In genomic region chr3:52176188-52176752, GRCh38 we compare ENCODE assay signal across 20 cellular contexts. TPM values are rescaled to one million over a fixed set of nuclear protein-coding genes. Genes with fewer than 3 reads are reported as not detected.
A peak's percentile ranks its signal among the peaks of the same experiment; 100 is the strongest.
DNase-seq lines count a peak whose midpoint lies in the region; ATAC-seq and TF ChIP-seq lines count a peak whose summit lies in the region.
"Had no signal": no experiment of that assay in that cellular context is flagged by ENCODE, and none has a peak within 500 bp of the region (broad histone marks: within the 10 kb centered on the region; RNA-seq: fewer than 3 reads in every experiment).

No MANE protein-coding gene starts in this region.

- H2AFZ ChIP-seq in hepatocyte, result no peak overlapping the region
- H2AFZ ChIP-seq: GM23338 had no signal

- no peak overlapping the region for H3K4me3 ChIP-seq in BLaER1 treated with 17β-estradiol and CSF1 and Interleukin-3, amounts not matched to agents 10 nM and 100 nM
- H3K4me3 ChIP-seq in RWPE2 (ENCODE audit: severe bottlenecking) (no peak overlapping the region), hepatocyte (no peak overlapping the region)
- H3K4me3 ChIP-seq: GM23338 had no signal

- H3K4me1 Mint-ChIP-seq in effector memory CD8-positive, alpha-beta T cell (ENCODE audit: low read depth in 2 of 2), result peaks cover 0 to 11% of the 10 kb centered on the region in 2 donors

- H3K9me3 Mint-ChIP-seq in effector memory CD8-positive, alpha-beta T cell, result no peaks in the 10 kb centered on the region
- H3K9me3 Mint-ChIP-seq: CD8-positive, alpha-beta T cell; GM23338; HFFc6 had no signal

- DNase-seq in RWPE2 (ENCODE audit: low spot score), result peak; percentile 34
- peak; percentile 31 for DNase-seq in left kidney (ENCODE audit: low read depth, low spot score)
- DNase-seq in retina, result peak; percentile 18
- DNase-seq in SKM-1 treated with dmso at 0.1 percent for 144 hours (lab: John Stamatoyannopoulos, UW; ENCODE audit: unreplicated experiment), result no peak
- DNase-seq in hepatocyte (ENCODE audit: low spot score), result no peak
- no peak for DNase-seq in effector memory CD8-positive, alpha-beta T cell
- no peak for DNase-seq in T-helper 1 cell
- DNase-seq: AML-193; CD8-positive, alpha-beta T cell; DND-41; GF-D8; HFFc6; Karpas-422; MM.1S; NCI-H1105; NCI-H187; SIG-M5 had no signal

- H3K27me3 ChIP-seq in BLaER1 treated with 17β-estradiol and CSF1 and Interleukin-3, amounts not matched to agents 10 nM and 100 nM, result no peaks in the 10 kb centered on the region
- no peaks in the 10 kb centered on the region for H3K27me3 ChIP-seq in RWPE2 (ENCODE audit: insufficient read depth, poor library complexity, severe bottlenecking)
- H3K27me3 ChIP-seq in hepatocyte, result no peaks in the 10 kb centered on the region

- H3K9me2 ChIP-seq in hepatocyte (replicated peaks; ENCODE audit: insufficient read depth), result no peaks in the 10 kb centered on the region

- no peaks in the 10 kb centered on the region for H3K27me3 Mint-ChIP-seq in effector memory CD8-positive, alpha-beta T cell

- no peak for TF ChIP-seq CTCF in RWPE2 (IDR thresholded peaks at IDR 0.05; ENCODE audit: poor library complexity, severe bottlenecking)
- TF ChIP-seq CTCF in hepatocyte (IDR thresholded peaks at IDR 0.05; ENCODE audit: poor library complexity), result no peak

- H3K4me1 ChIP-seq in BLaER1 treated with 17β-estradiol and CSF1 and Interleukin-3, amounts not matched to agents 10 nM and 100 nM, result peaks cover 15 to 50% (median 32%) of the 10 kb centered on the region in 10 experiments
- no peaks in the 10 kb centered on the region for H3K4me1 ChIP-seq in RWPE2 (ENCODE audit: insufficient read depth, poor library complexity, severe bottlenecking)
- peaks cover under 1% of the 10 kb centered on the region for H3K4me1 ChIP-seq in hepatocyte (ENCODE audit: insufficient read depth)

- H3K9ac ChIP-seq in BLaER1 treated with 17β-estradiol and CSF1 and Interleukin-3, amounts not matched to agents 10 nM and 100 nM, result 0 out of 22 replicates have a peak overlapping the region, but pooled peaks of 1 of the 11 experiments have one; percentile 41

- ATAC-seq in RWPE2 (ENCODE audit: low read depth), result no peak
- ATAC-seq in effector memory CD8-positive, alpha-beta T cell (replicated peaks), result no peak
- ATAC-seq: CD8-positive, alpha-beta T cell; GM23338 had no signal

- peak overlapping the region in 1 of 2 donors; percentile 19 for H3K27ac Mint-ChIP-seq in effector memory CD8-positive, alpha-beta T cell
- H3K27ac Mint-ChIP-seq: CD8-positive, alpha-beta T cell; GM23338; HFFc6 had no signal

- no peaks in the 10 kb centered on the region for H3K36me3 Mint-ChIP-seq in effector memory CD8-positive, alpha-beta T cell (ENCODE audit: insufficient read depth)
- H3K36me3 Mint-ChIP-seq: CD8-positive, alpha-beta T cell had no signal

- H3K79me2 ChIP-seq in hepatocyte, result no peaks in the 10 kb centered on the region

- no peaks in the 10 kb centered on the region for H4K20me1 ChIP-seq in BLaER1 treated with 17β-estradiol and CSF1 and Interleukin-3, amounts not matched to agents 10 nM and 100 nM
- H4K20me1 ChIP-seq in hepatocyte (ENCODE audit: insufficient read depth, poor library complexity, severe bottlenecking), result no peaks in the 10 kb centered on the region

- H3K4me3 Mint-ChIP-seq in effector memory CD8-positive, alpha-beta T cell, result no peak overlapping the region
- H3K4me3 Mint-ChIP-seq: CD8-positive, alpha-beta T cell; GM23338; HFFc6 had no signal

- WGBS in hepatocyte (ENCODE audit: low lambda C conversion rate, missing lambda C conversion rate), result 91% methylated on average over 8 of the region's 8 CpGs

- H3K36me3 ChIP-seq in BLaER1 treated with 17β-estradiol and CSF1 and Interleukin-3, amounts not matched to agents 10 nM and 100 nM, result no peaks in the 10 kb centered on the region
- H3K36me3 ChIP-seq in RWPE2 (ENCODE audit: low read depth) (no peaks in the 10 kb centered on the region), hepatocyte (replicated peaks; ENCODE audit: insufficient read depth, low read depth) (no peaks in the 10 kb centered on the region)

- H3K9me3 ChIP-seq in BLaER1 treated with 17β-estradiol and CSF1 and Interleukin-3, amounts not matched to agents 10 nM and 100 nM (replicated peaks in 1 of 11), result no peaks in the 10 kb centered on the region
- H3K9me3 ChIP-seq in RWPE2 (ENCODE audit: severe bottlenecking) (no peaks in the 10 kb centered on the region), hepatocyte (ENCODE audit: low read depth) (no peaks in the 10 kb centered on the region)

- no peak overlapping the region for H3K27ac ChIP-seq in BLaER1 treated with 17β-estradiol and CSF1 and Interleukin-3, amounts not matched to agents 10 nM and 100 nM
- H3K27ac ChIP-seq in RWPE2 (ENCODE audit: poor library complexity, severe bottlenecking) (no peak overlapping the region), hepatocyte (no peak overlapping the region)

- H3K4me2 ChIP-seq in BLaER1 treated with 17β-estradiol and CSF1 and Interleukin-3, amounts not matched to agents 10 nM and 100 nM, result peak overlapping the region in 9 of 11 experiments; percentile 40 to 70 (median 55); a peak in 17 of 22 replicates
- no peak overlapping the region for H3K4me2 ChIP-seq in hepatocyte
- H3K4me2 ChIP-seq: GM23338 had no signal

RNA-seq across cellular contexts. Expression of gene ALAS1, which starts 21.7 kb away (rescaled TPM):
- 81.8 and 85.3 TPM in 2 replicates for total RNA-seq in hepatocyte
- 90.1 and 91.2 TPM in 2 replicates for polyA plus RNA-seq in hepatocyte

RNA-seq across cellular contexts. Expression of gene POC1A, which starts 22.0 kb away (rescaled TPM):
- 2.6 TPM in 2 replicates for total RNA-seq in hepatocyte
- 3.7 and 5.7 TPM in 2 replicates for polyA plus RNA-seq in hepatocyte

RNA-seq across cellular contexts. Expression of gene TLR9, which starts 49.2 kb away (rescaled TPM):
- total RNA-seq in hepatocyte, result not detected in 2 replicates
- polyA plus RNA-seq in hepatocyte, result not detected in 2 replicates
- total RNA-seq: GM23338, HFFc6, NCI-H460 had no signal
- polyA plus RNA-seq: GM23338 had no signal

Comparison
In these comparisons a context has a peak if more than half of its experiments do, and no peak if none do; other contexts are left out.
1. DNase-seq: peak in RWPE2 (single experiment), left kidney (single experiment) and retina (single experiment); none in SKM-1 treated with dmso at 0.1 percent for 144 hours (single experiment), hepatocyte (single experiment), effector memory CD8-positive, alpha-beta T cell (0 of 3) and T-helper 1 cell (0 of 5).